Comparison of ENCODE assay signal across 18 cellular contexts in the genomic region with DNA sequence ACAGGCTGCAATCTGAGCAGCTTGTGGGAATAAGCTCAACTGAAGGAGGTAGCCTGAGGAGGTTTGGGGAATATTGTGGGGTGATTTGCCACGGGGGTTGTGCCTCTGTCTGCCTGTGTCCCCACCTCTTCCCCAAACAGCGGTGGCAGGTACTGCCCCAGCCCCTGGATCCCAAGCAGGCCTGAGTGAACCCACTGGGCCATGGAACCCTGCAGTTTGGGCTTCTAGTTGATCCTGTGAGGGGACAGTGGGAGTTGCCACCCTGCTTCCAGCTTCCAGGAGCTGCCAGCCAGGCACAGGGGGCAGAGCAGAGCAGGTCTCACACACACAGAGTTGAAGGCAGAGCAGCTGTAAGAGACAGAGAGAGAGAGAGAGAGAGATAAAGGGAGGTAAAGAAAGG.
"Had no signal": no experiment of that assay in that cellular context is flagged by ENCODE, and none has a peak within 500 bp of the region (broad histone marks: within the 10 kb centered on the region; RNA-seq: fewer than 3 reads in every experiment).

No MANE protein-coding gene starts in this region.

- H3K27ac Mint-ChIP-seq: activated naive CD8-positive, alpha-beta T cell treated with anti-CD3 and anti-CD28 coated beads for 36 hours; activated T-cell treated with anti-CD3 and anti-CD28 coated beads, Interleukin-2, amount 50 U/mL, for 24 hours; naive thymus-derived CD8-positive, alpha-beta T cell; stimulated activated memory B cell treated with anti-CD40 and anti-IgM and Interleukin-4, amounts not matched to agents 10 μg/mL and 1 μg/mL and 100 μg/mL, for 72 hours; WTC11 had no signal

- H3K4me3 Mint-ChIP-seq: activated naive CD8-positive, alpha-beta T cell treated with anti-CD3 and anti-CD28 coated beads for 36 hours; activated T-cell treated with anti-CD3 and anti-CD28 coated beads, Interleukin-2, amount 50 U/mL, for 24 hours; mesothelial cell of epicardium; naive thymus-derived CD8-positive, alpha-beta T cell; stimulated activated memory B cell treated with anti-CD40 and anti-IgM and Interleukin-4, amounts not matched to agents 10 μg/mL and 1 μg/mL and 100 μg/mL, for 72 hours; WTC11 had no signal

- H3K4me1 Mint-ChIP-seq: activated naive CD8-positive, alpha-beta T cell treated with anti-CD3 and anti-CD28 coated beads for 36 hours; naive thymus-derived CD8-positive, alpha-beta T cell; stimulated activated memory B cell treated with anti-CD40 and anti-IgM and Interleukin-4, amounts not matched to agents 10 μg/mL and 1 μg/mL and 100 μg/mL, for 72 hours had no signal

- DNase-seq: activated CD8-positive, alpha-beta memory T cell treated with anti-CD3 and anti-CD28 coated beads for 24 hours; activated CD8-positive, alpha-beta memory T cell treated with anti-CD3 and anti-CD28 coated beads, Interleukin-2, amount 50 U/mL, for 4 hours; activated naive CD4-positive, alpha-beta T cell treated with Interleukin-2 at 50 U/mL for 16 hours; activated naive CD8-positive, alpha-beta T cell treated with anti-CD3 and anti-CD28 coated beads for 36 hours; activated T-cell treated with anti-CD3 and anti-CD28 coated beads, Interleukin-2, amount 50 U/mL, for 24 hours; cortex of kidney; erythroblast; foreskin fibroblast; heart right ventricle; naive thymus-derived CD8-positive, alpha-beta T cell; ovary; right cardiac atrium; stimulated activated CD4-positive, alpha-beta T cell treated with anti-CD3 and anti-CD28 coated beads, Interleukin-2, amount 100 ng/mL, for 24 hours; T1000; upper lobe of right lung had no signal

- ATAC-seq: heart right ventricle; naive thymus-derived CD8-positive, alpha-beta T cell; right cardiac atrium; stimulated activated memory B cell treated with anti-CD40 and anti-IgM and Interleukin-4, amounts not matched to agents 10 μg/mL and 1 μg/mL and 100 μg/mL, for 72 hours; upper lobe of right lung; WTC11 had no signal

- H3K27me3 Mint-ChIP-seq: activated naive CD8-positive, alpha-beta T cell treated with anti-CD3 and anti-CD28 coated beads for 36 hours; naive thymus-derived CD8-positive, alpha-beta T cell; stimulated activated memory B cell treated with anti-CD40 and anti-IgM and Interleukin-4, amounts not matched to agents 10 μg/mL and 1 μg/mL and 100 μg/mL, for 72 hours had no signal

- H3K36me3 Mint-ChIP-seq: activated naive CD8-positive, alpha-beta T cell treated with anti-CD3 and anti-CD28 coated beads for 36 hours; mesothelial cell of epicardium; naive thymus-derived CD8-positive, alpha-beta T cell; stimulated activated memory B cell treated with anti-CD40 and anti-IgM and Interleukin-4, amounts not matched to agents 10 μg/mL and 1 μg/mL and 100 μg/mL, for 72 hours; WTC11 had no signal

- H3K9me3 Mint-ChIP-seq: activated naive CD8-positive, alpha-beta T cell treated with anti-CD3 and anti-CD28 coated beads for 36 hours; activated T-cell treated with anti-CD3 and anti-CD28 coated beads, Interleukin-2, amount 50 U/mL, for 24 hours; stimulated activated memory B cell treated with anti-CD40 and anti-IgM and Interleukin-4, amounts not matched to agents 10 μg/mL and 1 μg/mL and 100 μg/mL, for 72 hours; WTC11 had no signal
